In the genomic region with DNA sequence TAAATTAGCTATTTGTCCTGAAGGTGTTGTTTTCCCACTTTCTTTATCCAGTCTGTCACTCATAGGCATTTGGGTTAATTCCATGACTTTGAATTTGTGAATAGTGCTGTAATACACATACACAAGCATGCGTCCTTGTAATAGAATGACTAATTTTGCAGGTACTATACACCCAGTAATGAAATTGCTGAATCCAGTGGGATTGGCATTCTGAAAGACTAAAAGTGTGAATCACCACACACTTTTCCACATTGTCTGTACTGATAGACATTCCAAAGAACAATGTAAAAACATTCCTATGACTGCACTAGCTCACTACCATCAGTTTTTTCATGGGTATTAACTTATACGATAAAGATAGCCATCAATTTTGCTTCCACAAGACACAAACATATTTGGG, we compare ENCODE assay signal across 15 cellular contexts. TPM values are rescaled to one million over a fixed set of nuclear protein-coding genes. Genes with fewer than 3 reads are reported as not detected.
"Had no signal": no experiment of that assay in that cellular context is flagged by ENCODE, and none has a peak within 500 bp of the region (broad histone marks: within the 10 kb centered on the region; RNA-seq: fewer than 3 reads in every experiment).

No MANE protein-coding gene starts in this region.

RNA-seq across cellular contexts. Expression of gene CDY2A, which starts 27.3 kb away (rescaled TPM):
- total RNA-seq: subcutaneous adipose tissue, suprapubic skin, temporal lobe, thoracic aorta, thyroid gland, tibial nerve, transverse colon, upper lobe of left lung, upper lobe of right lung, ureter, urinary bladder, uterus, vagina had no signal
- polyA plus RNA-seq: stomach, thymus, urinary bladder had no signal
